Comparison of ENCODE assay signal across 38 cellular contexts in genomic region chr20:42111349-42111748, GRCh38.
"Had no signal": no experiment of that assay in that cellular context is flagged by ENCODE, and none has a peak within 500 bp of the region (broad histone marks: within the 10 kb centered on the region; RNA-seq: fewer than 3 reads in every experiment).

No MANE protein-coding gene starts in this region.

- H3K36me3 Mint-ChIP-seq: activated CD4-positive, alpha-beta memory T cell treated with anti-CD3 and anti-CD28 coated beads for 36 hours; activated naive CD4-positive, alpha-beta T cell treated with anti-CD3 and anti-CD28 coated beads, Interleukin-2, amount 50 U/mL, for 72 hours; activated naive CD8-positive, alpha-beta T cell treated with anti-CD3 and anti-CD28 coated beads for 36 hours had no signal

- H3K4me3 ChIP-seq: adrenal gland, body of pancreas, breast epithelium had no signal

- ATAC-seq: activated CD8-positive, alpha-beta T cell treated with anti-CD3 and anti-CD28 coated beads for 36 hours; activated naive CD4-positive, alpha-beta T cell treated with anti-CD3 and anti-CD28 coated beads, Interleukin-2, amount 50 U/mL, for 72 hours; activated T-cell treated with anti-CD3 and anti-CD28 coated beads, Interleukin-2, amount 50 U/mL, for 4 hours; activated T-cell treated with anti-CD3 and anti-CD28 coated beads, Interleukin-2, amount 50 U/mL, for 72 hours; activated T-helper 17 cell treated with anti-CD3 and anti-CD28 coated beads, Interleukin-2, amount 50 U/mL, for 72 hours; body of pancreas had no signal

- H3K27ac ChIP-seq: adrenal gland, body of pancreas, brain microvascular endothelial cell, breast epithelium, VCaP had no signal

- H3K4me1 ChIP-seq: adrenal gland, body of pancreas, breast epithelium had no signal

- H3K36me3 ChIP-seq: adrenal gland, brain microvascular endothelial cell, breast epithelium had no signal

- H3K4me1 Mint-ChIP-seq: activated B cell treated with CpG ODN at 0.5 μM for 24 hours; activated CD4-positive, alpha-beta T cell treated with anti-CD3 and anti-CD28 coated beads, Interleukin-2, amount 10 ng/mL, durations not matched to agents 24 days and 14 days; activated naive CD8-positive, alpha-beta T cell treated with anti-CD3 and anti-CD28 coated beads for 36 hours; activated T-helper 17 cell treated with anti-CD3 and anti-CD28 coated beads, Interleukin-2, amount 50 U/mL, for 72 hours; central memory CD8-positive, alpha-beta T cell had no signal

- H3K27ac Mint-ChIP-seq: activated B cell treated with CpG ODN at 0.5 μM for 24 hours; activated CD4-positive, alpha-beta memory T cell treated with anti-CD3 and anti-CD28 coated beads for 36 hours; activated CD4-positive, alpha-beta T cell treated with anti-CD3 and anti-CD28 coated beads, Interleukin-2, amount 10 ng/mL, durations not matched to agents 24 days and 14 days; activated CD8-positive, alpha-beta T cell treated with anti-CD3 and anti-CD28 coated beads for 36 hours; activated naive CD4-positive, alpha-beta T cell treated with anti-CD3 and anti-CD28 coated beads for 36 hours; activated naive CD4-positive, alpha-beta T cell treated with anti-CD3 and anti-CD28 coated beads, Interleukin-2, amount 50 U/mL, for 72 hours; activated naive CD8-positive, alpha-beta T cell treated with anti-CD3 and anti-CD28 coated beads for 36 hours; activated T-cell treated with anti-CD3 and anti-CD28 coated beads, Interleukin-2, amount 50 U/mL, for 72 hours; activated T-helper 1 cell treated with anti-CD3 and anti-CD28 coated beads, Interleukin-12 subunit alpha, Interleukin-12 subunit beta, Interleukin-2, Interleukin-4 antibody, amounts not matched to agents 30 ng/mL and 10 ng/mL and 1 ng/mL, durations not matched to agents 14 hours and 24 hours and 36 hours; activated T-helper 17 cell treated with anti-CD3 and anti-CD28 coated beads, Interleukin-2, amount 50 U/mL, for 72 hours; T-helper 1 cell treated with Interleukin-12 subunit alpha and Interleukin-12 subunit beta and Interleukin-4 antibody, amounts not matched to agents 30 μg/mL and 1 μg/mL, for 36 hours; T-helper 2 cell treated with Interferon-gamma antibody and Interleukin-4, amounts not matched to agents 5 μg/mL and 100 μg/mL, for 36 hours had no signal

- H3K27me3 Mint-ChIP-seq: activated B cell treated with CpG ODN at 0.5 μM for 24 hours; activated CD4-positive, alpha-beta memory T cell treated with anti-CD3 and anti-CD28 coated beads for 36 hours; activated CD4-positive, alpha-beta T cell treated with anti-CD3 and anti-CD28 coated beads, Interleukin-2, amount 10 ng/mL, durations not matched to agents 24 days and 14 days; activated naive CD8-positive, alpha-beta T cell treated with anti-CD3 and anti-CD28 coated beads for 36 hours; activated T-helper 17 cell treated with anti-CD3 and anti-CD28 coated beads, Interleukin-2, amount 50 U/mL, for 72 hours; central memory CD8-positive, alpha-beta T cell had no signal

- H3K4me3 Mint-ChIP-seq: activated B cell treated with CpG ODN at 0.5 μM for 24 hours; activated CD4-positive, alpha-beta memory T cell treated with anti-CD3 and anti-CD28 coated beads for 36 hours; activated CD4-positive, alpha-beta T cell treated with anti-CD3 and anti-CD28 coated beads, Interleukin-2, amount 10 ng/mL, durations not matched to agents 24 days and 14 days; activated CD8-positive, alpha-beta T cell treated with anti-CD3 and anti-CD28 coated beads for 36 hours; activated naive CD4-positive, alpha-beta T cell treated with anti-CD3 and anti-CD28 coated beads for 36 hours; activated naive CD8-positive, alpha-beta T cell treated with anti-CD3 and anti-CD28 coated beads for 36 hours; activated T-cell treated with anti-CD3 and anti-CD28 coated beads, Interleukin-2, amount 50 U/mL, for 4 hours; activated T-cell treated with anti-CD3 and anti-CD28 coated beads, Interleukin-2, amount 50 U/mL, for 72 hours; activated T-helper 1 cell treated with anti-CD3 and anti-CD28 coated beads, Interleukin-12 subunit alpha, Interleukin-12 subunit beta, Interleukin-2, Interleukin-4 antibody, amounts not matched to agents 30 ng/mL and 10 ng/mL and 1 ng/mL, durations not matched to agents 14 hours and 24 hours and 36 hours; activated T-helper 17 cell treated with anti-CD3 and anti-CD28 coated beads, Interleukin-2, amount 50 U/mL, for 72 hours; central memory CD8-positive, alpha-beta T cell; T-helper 1 cell treated with Interleukin-12 subunit alpha and Interleukin-12 subunit beta and Interleukin-4 antibody, amounts not matched to agents 30 μg/mL and 1 μg/mL, for 36 hours; T-helper 2 cell treated with Interferon-gamma antibody and Interleukin-4, amounts not matched to agents 5 μg/mL and 100 μg/mL, for 36 hours had no signal

- H3K9me3 ChIP-seq: adrenal gland, body of pancreas, breast epithelium had no signal

- DNase-seq: activated B cell treated with CpG ODN at 0.5 μM for 24 hours; activated CD4-positive, alpha-beta memory T cell treated with anti-CD3 and anti-CD28 coated beads for 36 hours; activated CD4-positive, alpha-beta T cell treated with anti-CD3 and anti-CD28 coated beads for 4 hours; activated CD4-positive, alpha-beta T cell treated with anti-CD3 and anti-CD28 coated beads, Interleukin-2, amount 10 ng/mL, durations not matched to agents 24 days and 14 days; activated CD4-positive, alpha-beta T cell treated with anti-CD3 and anti-CD28 coated beads, Interleukin-2, amount 50 U/mL, for 1 hour; activated CD4-positive, alpha-beta T cell treated with anti-CD3 and anti-CD28 coated beads, Interleukin-2, amount 50 U/mL, for 4 hours; activated CD4-positive, CD25-positive, alpha-beta regulatory T cell treated with anti-CD3 and anti-CD28 coated beads, Interleukin-2, amount 50 U/mL, for 72 hours; activated CD8-positive, alpha-beta memory T cell treated with anti-CD3 and anti-CD28 coated beads, Interleukin-2, amount 50 U/mL, for 4 hours; activated CD8-positive, alpha-beta T cell treated with anti-CD3 and anti-CD28 coated beads for 36 hours; activated effector memory CD4-positive, alpha-beta T cell treated with anti-CD3 and anti-CD28 coated beads, Interleukin-2, amount 50 U/mL, for 16 hours; activated gamma-delta T cell treated with Interleukin-2 at 50 U/mL for 16 hours; activated naive CD4-positive, alpha-beta T cell; activated naive CD4-positive, alpha-beta T cell treated with anti-CD3 and anti-CD28 coated beads for 36 hours; activated naive CD4-positive, alpha-beta T cell treated with anti-CD3 and anti-CD28 coated beads, Interleukin-2, amount 50 U/mL, for 16 hours; activated naive CD8-positive, alpha-beta T cell treated with anti-CD3 and anti-CD28 coated beads for 36 hours; activated T-cell treated with anti-CD3 and anti-CD28 coated beads for 4 hours; activated T-cell treated with anti-CD3 and anti-CD28 coated beads, Interleukin-2, amount 50 U/mL, for 1 hour; activated T-cell treated with anti-CD3 and anti-CD28 coated beads, Interleukin-2, amount 50 U/mL, for 4 hours; activated T-cell treated with anti-CD3 and anti-CD28 coated beads, Interleukin-2, amount 50 U/mL, for 72 hours; adrenal gland; amniotic stem cell; aorta; body of pancreas; brain microvascular endothelial cell; cerebellar nuclear complex; T-helper 1 cell; T-helper 2 cell; T-helper 9 cell had no signal

- FAIRE-seq: astrocyte, TTC549 had no signal

- H3K27me3 ChIP-seq: adrenal gland, body of pancreas, brain microvascular endothelial cell, breast epithelium had no signal

- H3K9me3 Mint-ChIP-seq: activated B cell treated with CpG ODN at 0.5 μM for 24 hours; activated CD4-positive, alpha-beta T cell treated with anti-CD3 and anti-CD28 coated beads, Interleukin-2, amount 10 ng/mL, durations not matched to agents 24 days and 14 days; activated CD8-positive, alpha-beta T cell treated with anti-CD3 and anti-CD28 coated beads for 36 hours; activated naive CD8-positive, alpha-beta T cell treated with anti-CD3 and anti-CD28 coated beads for 36 hours; activated T-helper 1 cell treated with anti-CD3 and anti-CD28 coated beads, Interleukin-12 subunit alpha, Interleukin-12 subunit beta, Interleukin-2, Interleukin-4 antibody, amounts not matched to agents 30 ng/mL and 10 ng/mL and 1 ng/mL, durations not matched to agents 14 hours and 24 hours and 36 hours; activated T-helper 17 cell treated with anti-CD3 and anti-CD28 coated beads, Interleukin-2, amount 50 U/mL, for 72 hours; T-helper 1 cell treated with Interleukin-12 subunit alpha and Interleukin-12 subunit beta and Interleukin-4 antibody, amounts not matched to agents 30 μg/mL and 1 μg/mL, for 36 hours; T-helper 2 cell treated with Interferon-gamma antibody and Interleukin-4, amounts not matched to agents 5 μg/mL and 100 μg/mL, for 36 hours had no signal
